ENCODE assay signal across 2 cellular contexts in the genomic region with DNA sequence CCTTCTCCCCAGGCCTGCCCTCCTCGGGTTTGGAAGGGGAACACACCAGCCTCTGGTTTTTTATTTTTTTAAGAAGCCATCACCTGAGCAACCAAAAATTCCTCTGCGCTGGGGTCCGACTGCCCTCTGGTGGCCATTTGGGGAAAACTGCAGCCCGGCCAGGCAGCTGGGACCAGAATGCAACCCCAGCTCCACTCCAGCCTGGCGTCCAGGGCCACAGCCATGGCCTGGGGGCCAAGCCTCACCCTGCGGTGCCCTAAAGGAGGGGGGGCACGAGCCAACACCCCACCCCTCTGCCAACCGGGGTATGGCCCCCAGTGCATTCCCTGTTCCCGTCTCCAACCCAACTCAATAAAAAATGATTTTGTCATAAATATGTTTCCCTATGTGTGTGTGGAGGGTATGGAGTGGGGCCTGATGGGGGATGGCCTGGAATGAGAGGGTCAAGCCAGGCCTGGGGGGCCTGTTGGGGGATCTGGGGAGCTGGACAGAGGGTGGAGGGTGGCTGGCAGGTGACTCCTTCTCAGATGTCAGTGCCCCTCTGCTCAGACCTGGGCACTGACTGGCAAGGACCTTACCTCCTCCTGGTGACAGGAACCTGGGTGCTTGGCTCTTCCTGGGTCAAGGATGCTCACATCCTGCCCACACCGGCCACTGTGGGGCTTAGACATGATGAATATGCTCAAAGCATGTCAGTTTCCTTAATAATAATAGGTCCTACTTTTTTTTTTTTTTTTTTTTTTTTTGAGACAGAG.
TF ChIP-seq lines count a peak whose summit lies in the region.

No MANE protein-coding gene starts in this region.

TF ChIP-seq in GM12891, 5 proteins besides CTCF, POLR2A, EP300 and RAD21:
- no peak for TF ChIP-seq TAF1 (IDR thresholded peaks at IDR 0.05; ENCODE audit: low read depth, low read length)
- no peak for TF ChIP-seq POU2F2 (IDR thresholded peaks at IDR 0.05; ENCODE audit: low read depth, low read length)
- no peak for TF ChIP-seq PAX5 (IDR thresholded peaks at IDR 0.05; ENCODE audit: insufficient read depth, low read length, severe bottlenecking)
- TF ChIP-seq POLR2AphosphoS5 (IDR thresholded peaks at IDR 0.05; ENCODE audit: low read depth, low read length) = no peak
- no peak for TF ChIP-seq SPI1 (IDR thresholded peaks at IDR 0.05; ENCODE audit: low read depth, low read length)

TF ChIP-seq in GM12878, 131 proteins besides CTCF, POLR2A, EP300 and RAD21:
- TF ChIP-seq STAT3 (IDR thresholded peaks at IDR 0.05; ENCODE audit: low read depth, low read length) (no peak), ZNF384 (IDR thresholded peaks at IDR 0.05; ENCODE audit: borderline replicate concordance, low read depth, low read length) (peak; percentile 99), JUND (IDR thresholded peaks at IDR 0.05; ENCODE audit: low read depth, low read length) (no peak), HCFC1 (IDR thresholded peaks at IDR 0.05; ENCODE audit: low read length) (0 out of 2 replicates have a peak, but pooled peaks have one; percentile 23), SMC3 (IDR thresholded peaks at IDR 0.05; ENCODE audit: borderline replicate concordance, low read length) (peak; percentile 93), RB1 (IDR thresholded peaks at IDR 0.05; ENCODE audit: borderline replicate concordance) (peak; percentile 74; the same call in 1 of the 2 replicates), BACH1 (IDR thresholded peaks at IDR 0.05; ENCODE audit: borderline replicate concordance) (0 out of 2 replicates have a peak, but pooled peaks have one; percentile 21), ZNF217 (IDR thresholded peaks at IDR 0.05) (no peak), RAD51 (IDR thresholded peaks at IDR 0.05) (no peak), YY1 (IDR thresholded peaks at IDR 0.05; ENCODE audit: low read depth, low read length) (peak; percentile 81), MXI1 (IDR thresholded peaks at IDR 0.05; ENCODE audit: low read depth, low read length) (peak; percentile 59; the same call in 1 of the 2 replicates)
